23 cellular contexts compared by ENCODE assay signal in genomic region chr3:47533481-47533880, GRCh38. TPM values are rescaled to one million over a fixed set of nuclear protein-coding genes. Genes with fewer than 3 reads are reported as not detected.
DNase-seq lines count a peak whose midpoint lies in the region; FAIRE-seq and TF ChIP-seq lines count a peak whose summit lies in the region.
"Had no signal": no experiment of that assay in that cellular context is flagged by ENCODE, and none has a peak within 500 bp of the region (broad histone marks: within the 10 kb centered on the region; RNA-seq: fewer than 3 reads in every experiment).

No MANE protein-coding gene starts in this region.

- no peak overlapping the region for H3K4me3 Mint-ChIP-seq in activated naive CD4-positive, alpha-beta T cell treated with anti-CD3 and anti-CD28 coated beads for 36 hours
- H3K4me3 Mint-ChIP-seq: CD4-positive, alpha-beta T cell; IgD-negative memory B cell had no signal

- no peaks in the 10 kb centered on the region for H3K4me1 Mint-ChIP-seq in activated naive CD4-positive, alpha-beta T cell treated with anti-CD3 and anti-CD28 coated beads for 36 hours (ENCODE audit: low read depth)

- H3K4me3 ChIP-seq in bronchial epithelial cell (ENCODE audit: low read depth, low read length) = no peak overlapping the region
- H3K4me3 ChIP-seq: BLaER1 treated with 17β-estradiol and CSF1 and Interleukin-3, amounts not matched to agents 10 nM and 100 nM; SJSA1 had no signal

- FAIRE-seq in bronchial epithelial cell (lab: Jason Lieb, UNC) = no peak
- FAIRE-seq in GM19239 (lab: Jason Lieb, UNC) = no peak
- FAIRE-seq: D721Med had no signal

- no peaks in the 10 kb centered on the region for H3K27me3 ChIP-seq in bronchial epithelial cell (ENCODE audit: control insufficient read depth, insufficient read depth, low read length)
- H3K27me3 ChIP-seq: BLaER1 treated with 17β-estradiol and CSF1 and Interleukin-3, amounts not matched to agents 10 nM and 100 nM; SJSA1 had no signal

- H3K9me3 Mint-ChIP-seq in activated naive CD4-positive, alpha-beta T cell treated with anti-CD3 and anti-CD28 coated beads for 36 hours = no peaks in the 10 kb centered on the region
- H3K9me3 Mint-ChIP-seq: CD4-positive, alpha-beta T cell had no signal

- CTCF ChIA-PET in activated naive CD4-positive, alpha-beta T cell treated with anti-CD3 and anti-CD28 coated beads for 36 hours (lab: Charles Lee) = interaction anchor here (0.6 to 2.5 kb wide), 5 partner anchors 11 to 901 kb away, joined by 4 to 14 read pairs (median 5); no protein-coding TSS in a partner anchor

- H3K27me3 Mint-ChIP-seq in activated naive CD4-positive, alpha-beta T cell treated with anti-CD3 and anti-CD28 coated beads for 36 hours (ENCODE audit: low read depth) = no peaks in the 10 kb centered on the region

- DNase-seq in stimulated activated CD4-positive, alpha-beta T cell treated with anti-CD3 and anti-CD28 coated beads, Interleukin-1b, Interleukin-23, amount 100 ng/mL, for 48 hours = peak; percentile 22
- DNase-seq in stimulated activated CD4-positive, alpha-beta T cell treated with anti-CD3 and anti-CD28 coated beads, Interleukin-4, amount 100 ng/mL, for 1 hour = no peak
- DNase-seq in bronchial epithelial cell (ENCODE audit: low read depth) (peak; percentile 90), fibroblast of peridontal ligament (ENCODE audit: extremely low read depth) (peak; percentile 37), HuH-7.5 (ENCODE audit: low spot score) (no peak), epidermal melanocyte (ENCODE audit: insufficient read length, low spot score) (no peak), GM19239 (ENCODE audit: insufficient read length, low spot score) (no peak)
- no peak for DNase-seq in activated naive CD4-positive, alpha-beta T cell treated with anti-CD3 and anti-CD28 coated beads for 36 hours
- DNase-seq: AML-193; CD4-positive, alpha-beta T cell; GOT3; NCI-H1048; NCI-H1417; NCI-H1694; NCI-H2081; NCI-H2227 treated with DMSO at 0.1 percent for 48 hours; NCI-H526 treated with DMSO at 0.1 percent for 48 hours; Right ventricle myocardium superior; RPMI8226 had no signal

- no peaks in the 10 kb centered on the region for H3K36me3 Mint-ChIP-seq in activated naive CD4-positive, alpha-beta T cell treated with anti-CD3 and anti-CD28 coated beads for 36 hours (ENCODE audit: low read depth)

- H3K36me3 ChIP-seq in bronchial epithelial cell (ENCODE audit: control insufficient read depth, insufficient read depth, low read length) = no peaks in the 10 kb centered on the region
- H3K36me3 ChIP-seq: BLaER1 treated with 17β-estradiol and CSF1 and Interleukin-3, amounts not matched to agents 10 nM and 100 nM; SJSA1 had no signal

- no peak for TF ChIP-seq CTCF in bronchial epithelial cell (IDR thresholded peaks at IDR 0.05; ENCODE audit: insufficient read depth, low read length, severe bottlenecking)

- intact Hi-C loops in activated naive CD4-positive, alpha-beta T cell treated with anti-CD3 and anti-CD28 coated beads for 36 hours (cut with micrococcal nuclease) = no loop called here

- no peak overlapping the region for H3K27ac Mint-ChIP-seq in activated naive CD4-positive, alpha-beta T cell treated with anti-CD3 and anti-CD28 coated beads for 36 hours
- H3K27ac Mint-ChIP-seq: CD4-positive, alpha-beta T cell; IgD-negative memory B cell had no signal

RNA-seq across cellular contexts. Expression of gene ELP6, which starts 20.0 kb away (rescaled TPM):
- 23.0 and 27.4 TPM in 2 replicates for total RNA-seq in bronchial epithelial cell
- total RNA-seq in activated naive CD4-positive, alpha-beta T cell treated with anti-CD3 and anti-CD28 coated beads for 36 hours = 10 to 100 TPM; 32.7 to 33.1 TPM

RNA-seq across cellular contexts. Expression of gene CSPG5, which starts 45.2 kb away (rescaled TPM):
- total RNA-seq in bronchial epithelial cell = 0.26 and 0.90 TPM in 2 replicates
- total RNA-seq in activated naive CD4-positive, alpha-beta T cell treated with anti-CD3 and anti-CD28 coated beads for 36 hours = under 1 TPM; 0.17 to 0.19 TPM

RNA-seq across cellular contexts. Expression of gene SCAP, which starts 57.7 kb away (rescaled TPM):
- 55.0 and 78.6 TPM in 2 replicates for total RNA-seq in bronchial epithelial cell
- 10 to 100 TPM; 31.6 to 34.7 TPM for total RNA-seq in activated naive CD4-positive, alpha-beta T cell treated with anti-CD3 and anti-CD28 coated beads for 36 hours

Comparison
In these comparisons a context has a peak if more than half of its experiments do, and no peak if none do; other contexts are left out.
1. DNase-seq: peak in stimulated activated CD4-positive, alpha-beta T cell treated with anti-CD3 and anti-CD28 coated beads, Interleukin-1b, Interleukin-23, amount 100 ng/mL, for 48 hours (single experiment), bronchial epithelial cell (single experiment) and fibroblast of peridontal ligament (single experiment); none in stimulated activated CD4-positive, alpha-beta T cell treated with anti-CD3 and anti-CD28 coated beads, Interleukin-4, amount 100 ng/mL, for 1 hour (single experiment), HuH-7.5 (single experiment), epidermal melanocyte (single experiment), GM19239 (single experiment) and activated naive CD4-positive, alpha-beta T cell treated with anti-CD3 and anti-CD28 coated beads for 36 hours (single experiment).